Comparison of ENCODE assay signal across 1 cellular context in genomic region chr18:11828772-11829432, GRCh38.
TF ChIP-seq lines count a peak whose summit lies in the region.

No MANE protein-coding gene starts in this region.

TF ChIP-seq in GM12878, 131 proteins besides CTCF, POLR2A, EP300 and RAD21 (continued from another document):
- TF ChIP-seq MEF2B (IDR thresholded peaks at IDR 0.05; ENCODE audit: partially characterized antibody, poor library complexity, severe bottlenecking) = peak; percentile 28
- 0 out of 2 replicates have a peak, but pooled peaks have one; percentile 30 for TF ChIP-seq ATF7 (IDR thresholded peaks at IDR 0.05; ENCODE audit: low read depth)
- TF ChIP-seq STAT3 (IDR thresholded peaks at IDR 0.05; ENCODE audit: low read depth, low read length) = no peak
- peak; percentile 68; the same call in 1 of the 2 replicates for TF ChIP-seq DPF2 (IDR thresholded peaks at IDR 0.05)
- TF ChIP-seq, protein P1, sequence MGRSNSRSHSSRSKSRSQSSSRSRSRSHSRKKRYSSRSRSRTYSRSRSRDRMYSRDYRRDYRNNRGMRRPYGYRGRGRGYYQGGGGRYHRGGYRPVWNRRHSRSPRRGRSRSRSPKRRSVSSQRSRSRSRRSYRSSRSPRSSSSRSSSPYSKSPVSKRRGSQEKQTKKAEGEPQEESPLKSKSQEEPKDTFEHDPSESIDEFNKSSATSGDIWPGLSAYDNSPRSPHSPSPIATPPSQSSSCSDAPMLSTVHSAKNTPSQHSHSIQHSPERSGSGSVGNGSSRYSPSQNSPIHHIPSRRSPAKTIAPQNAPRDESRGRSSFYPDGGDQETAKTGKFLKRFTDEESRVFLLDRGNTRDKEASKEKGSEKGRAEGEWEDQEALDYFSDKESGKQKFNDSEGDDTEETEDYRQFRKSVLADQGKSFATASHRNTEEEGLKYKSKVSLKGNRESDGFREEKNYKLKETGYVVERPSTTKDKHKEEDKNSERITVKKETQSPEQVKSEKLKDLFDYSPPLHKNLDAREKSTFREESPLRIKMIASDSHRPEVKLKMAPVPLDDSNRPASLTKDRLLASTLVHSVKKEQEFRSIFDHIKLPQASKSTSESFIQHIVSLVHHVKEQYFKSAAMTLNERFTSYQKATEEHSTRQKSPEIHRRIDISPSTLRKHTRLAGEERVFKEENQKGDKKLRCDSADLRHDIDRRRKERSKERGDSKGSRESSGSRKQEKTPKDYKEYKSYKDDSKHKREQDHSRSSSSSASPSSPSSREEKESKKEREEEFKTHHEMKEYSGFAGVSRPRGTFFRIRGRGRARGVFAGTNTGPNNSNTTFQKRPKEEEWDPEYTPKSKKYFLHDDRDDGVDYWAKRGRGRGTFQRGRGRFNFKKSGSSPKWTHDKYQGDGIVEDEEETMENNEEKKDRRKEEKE (IDR thresholded peaks at IDR 0.05) = no peak
- TF ChIP-seq GABPA (IDR thresholded peaks at IDR 0.05; ENCODE audit: low read depth) = no peak
- no peak for TF ChIP-seq NBN (IDR thresholded peaks at IDR 0.05)
- TF ChIP-seq BMI1 (IDR thresholded peaks at IDR 0.05; ENCODE audit: borderline replicate concordance) = 0 out of 2 replicates have a peak, but pooled peaks have one; percentile 17
- TF ChIP-seq ELK1 (IDR thresholded peaks at IDR 0.05; ENCODE audit: low read depth, low read length) = no peak
- TF ChIP-seq PML (IDR thresholded peaks at IDR 0.05; ENCODE audit: low read length) = no peak
- TF ChIP-seq IKZF1 (conservative IDR thresholded peaks at IDR 0.05) = peak; percentile 52
- TF ChIP-seq KLF5 (IDR thresholded peaks at IDR 0.05; ENCODE audit: partially characterized antibody) = no peak
